Comparison of ENCODE assay signal across 26 cellular contexts in the genomic region with DNA sequence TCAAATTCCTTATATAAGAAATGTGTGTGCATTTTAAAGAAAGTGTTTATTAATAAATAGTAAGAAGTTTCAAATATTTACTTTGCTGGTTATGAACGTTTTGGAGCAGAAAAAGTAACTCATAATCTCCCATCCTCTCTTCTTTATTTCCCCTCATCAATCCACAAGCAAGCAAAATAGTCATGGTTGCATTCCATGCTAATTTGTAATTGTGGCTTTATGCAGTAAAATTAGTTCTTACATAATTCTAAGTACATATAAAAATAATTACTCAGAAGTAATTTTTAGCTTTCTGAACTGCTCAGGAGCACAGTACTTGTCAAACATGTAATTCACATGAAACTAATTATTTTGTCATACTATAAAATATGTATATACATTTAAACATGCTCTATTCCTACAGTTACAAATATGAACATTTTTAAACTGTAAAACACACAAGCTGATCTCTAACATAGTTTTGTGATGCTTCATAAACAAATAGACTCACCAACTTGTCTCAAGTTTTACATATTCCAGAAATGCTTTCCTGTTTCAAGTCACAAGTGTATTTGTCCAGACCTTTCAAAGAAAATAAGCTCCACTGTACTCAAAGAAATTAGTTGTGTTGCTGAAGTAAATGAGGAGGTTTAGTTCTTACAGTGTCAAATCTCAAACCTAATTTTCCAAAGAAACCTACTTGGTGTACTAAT.
DNase-seq lines count a peak whose midpoint lies in the region; TF ChIP-seq lines count a peak whose summit lies in the region.
"Had no signal": no experiment of that assay in that cellular context is flagged by ENCODE, and none has a peak within 500 bp of the region (broad histone marks: within the 10 kb centered on the region; RNA-seq: fewer than 3 reads in every experiment).

No MANE protein-coding gene starts in this region.

- H3K9ac ChIP-seq in adipocyte (ENCODE audit: low read length) (no peak overlapping the region), smooth muscle cell (ENCODE audit: low read depth) (peak overlapping the region; percentile 41)
- H3K9ac ChIP-seq: BLaER1 had no signal

- in situ Hi-C loops in KBM-7 (cut with MboI; ENCODE audit: low pct_unique_long_range_greater_than_20kb, low sequenced_read_pairs), result no loop called here

- no peaks in the 10 kb centered on the region for H3K36me3 Mint-ChIP-seq in MCF 10A (ENCODE audit: insufficient read depth, unreplicated experiment)
- H3K36me3 Mint-ChIP-seq: brain; IgD-negative memory B cell; naive thymus-derived CD4-positive, alpha-beta T cell had no signal

- no peaks in the 10 kb centered on the region for H3F3A ChIP-seq in smooth muscle cell (ENCODE audit: low read depth)

- POLR2A ChIA-PET in MCF 10A (lab: Yijun Ruan, JAX), result no interaction called here

- H3K36me3 ChIP-seq in adipocyte (ENCODE audit: control insufficient read depth, insufficient read depth, low read length, severe bottlenecking) (no peaks in the 10 kb centered on the region), smooth muscle cell (ENCODE audit: low read depth) (no peaks in the 10 kb centered on the region)
- H3K36me3 ChIP-seq: BLaER1, right lobe of liver, tibial artery, vagina had no signal

- H3K9me3 ChIP-seq in adipocyte (ENCODE audit: control insufficient read depth, low read length), result no peaks in the 10 kb centered on the region
- no peaks in the 10 kb centered on the region for H3K9me3 ChIP-seq in smooth muscle cell (replicated peaks; ENCODE audit: low read depth)
- H3K9me3 ChIP-seq: BLaER1, right lobe of liver, tibial artery, vagina had no signal

- WGBS in smooth muscle cell (ENCODE audit: low lambda C conversion rate), result 11% methylated on average over 1 of the region's 1 CpG

- H3K9me3 Mint-ChIP-seq in MCF 10A (ENCODE audit: unreplicated experiment), result no peaks in the 10 kb centered on the region
- H3K9me3 Mint-ChIP-seq: brain had no signal

- no peaks in the 10 kb centered on the region for H3K4me1 ChIP-seq in adipocyte (ENCODE audit: control insufficient read depth, insufficient read depth, low read length)
- peaks cover 17% of the 10 kb centered on the region for H3K4me1 ChIP-seq in smooth muscle cell (ENCODE audit: low read depth)
- H3K4me1 ChIP-seq: BLaER1, right lobe of liver, tibial artery, vagina had no signal

- no peak overlapping the region for H3K27ac Mint-ChIP-seq in MCF 10A (ENCODE audit: low read depth, unreplicated experiment)
- H3K27ac Mint-ChIP-seq: activated B cell treated with CpG ODN at 0.5 μM for 24 hours; brain; IgD-negative memory B cell; naive thymus-derived CD4-positive, alpha-beta T cell; progenitor cell of endocrine pancreas had no signal

- BruUV-seq in MCF 10A (replicated peaks; lab: Mats Ljungman, UMichigan), result no TSS peak

- CTCF ChIA-PET in MCF 10A (lab: Yijun Ruan, JAX), result no interaction called here

- no peaks in the 10 kb centered on the region for H4K20me1 ChIP-seq in smooth muscle cell (ENCODE audit: low read depth)
- H4K20me1 ChIP-seq: BLaER1 had no signal

- TF ChIP-seq CTCF in smooth muscle cell (IDR thresholded peaks at IDR 0.05; ENCODE audit: borderline replicate concordance, insufficient read depth, poor library complexity, severe bottlenecking), result no peak
- no peak for TF ChIP-seq CTCF in MCF 10A (IDR thresholded peaks at IDR 0.05; ENCODE audit: unreplicated experiment)

- H3K4me2 ChIP-seq in smooth muscle cell, result peak overlapping the region; percentile 66
- H3K4me2 ChIP-seq: BLaER1 had no signal

- no peaks in the 10 kb centered on the region for H3K4me1 Mint-ChIP-seq in MCF 10A (ENCODE audit: insufficient read depth, unreplicated experiment)
- H3K4me1 Mint-ChIP-seq: activated B cell treated with CpG ODN at 0.5 μM for 24 hours; brain; IgD-negative memory B cell; naive thymus-derived CD4-positive, alpha-beta T cell had no signal

- H2AFZ ChIP-seq in smooth muscle cell (ENCODE audit: low read depth), result peak overlapping the region; percentile 50

- intact Hi-C loops in MCF 10A (cut with micrococcal nuclease), result no loop called here

- DNase-seq in GM04504 (ENCODE audit: low read depth), result peak; percentile 44
- DNase-seq in adipocyte (ENCODE audit: low read depth), result peak; percentile 41
- no peak for DNase-seq in epithelial cell of prostate (ENCODE audit: low read depth, low spot score)
- DNase-seq in smooth muscle cell (lab: John Stamatoyannopoulos, UW; ENCODE audit: unreplicated experiment), result no peak
- DNase-seq in MCF 10A (ENCODE audit: unreplicated experiment), result no peak
- no peak for DNase-seq in activated CD4-positive, alpha-beta T cell treated with anti-CD3 and anti-CD28 coated beads for 48 hours
- DNase-seq in KBM-7, result no peak
- DNase-seq: activated B cell treated with CpG ODN at 0.5 μM for 24 hours; activated CD4-positive, alpha-beta T cell treated with anti-CD3 and anti-CD28 coated beads, Interleukin-2, amount 50 U/mL, for 1 hour; activated T-cell treated with anti-CD3 and anti-CD28 coated beads, Interleukin-2, amount 50 U/mL, for 48 hours; cerebellar nuclear complex; midbrain; naive thymus-derived CD4-positive, alpha-beta T cell; NCI-H1092; NCI-H187; NCI-H2171; NCI-H510A treated with DMSO at 0.1 percent for 48 hours; OCI-M1; right lobe of liver; stimulated activated CD4-positive, alpha-beta T cell treated with anti-CD3 and anti-CD28 coated beads, Interleukin-4, amount 100 ng/mL, for 1 hour; tibial artery had no signal

- H3K79me2 ChIP-seq in smooth muscle cell (ENCODE audit: low read depth), result no peaks in the 10 kb centered on the region

- H3K27me3 ChIP-seq in adipocyte (replicated peaks; ENCODE audit: control insufficient read depth, insufficient read depth, low read length) (no peaks in the 10 kb centered on the region), smooth muscle cell (ENCODE audit: low read depth) (no peaks in the 10 kb centered on the region)
- H3K27me3 ChIP-seq: BLaER1, right lobe of liver, tibial artery, vagina had no signal

- H3K4me3 ChIP-seq in adipocyte (ENCODE audit: low read length) (no peak overlapping the region), smooth muscle cell (no peak overlapping the region)
- H3K4me3 ChIP-seq: BLaER1, right lobe of liver, tibial artery, vagina had no signal

- peak overlapping the region; percentile 29 for H3K27ac ChIP-seq in epithelial cell of prostate
- H3K27ac ChIP-seq in smooth muscle cell (ENCODE audit: low read depth), result peak overlapping the region; percentile 76
- H3K27ac ChIP-seq: BLaER1, right lobe of liver, tibial artery, vagina had no signal

- no peak overlapping the region for H3K4me3 Mint-ChIP-seq in MCF 10A (ENCODE audit: unreplicated experiment)
- H3K4me3 Mint-ChIP-seq: activated B cell treated with CpG ODN at 0.5 μM for 24 hours; brain; IgD-negative memory B cell; naive thymus-derived CD4-positive, alpha-beta T cell had no signal

- no peaks in the 10 kb centered on the region for H3K27me3 Mint-ChIP-seq in MCF 10A (ENCODE audit: insufficient read depth, unreplicated experiment)
- H3K27me3 Mint-ChIP-seq: activated B cell treated with CpG ODN at 0.5 μM for 24 hours; brain; IgD-negative memory B cell; naive thymus-derived CD4-positive, alpha-beta T cell; progenitor cell of endocrine pancreas had no signal

Comparison
In these comparisons a context has a peak if more than half of its experiments do, and no peak if none do; other contexts are left out.
1. DNase-seq: peak in GM04504 (single experiment) and adipocyte (single experiment); none in epithelial cell of prostate (single experiment), smooth muscle cell (single experiment), MCF 10A (single experiment), activated CD4-positive, alpha-beta T cell treated with anti-CD3 and anti-CD28 coated beads for 48 hours (single experiment) and KBM-7 (single experiment).